Comparison of ENCODE assay signal across 12 cellular contexts in the genomic region with DNA sequence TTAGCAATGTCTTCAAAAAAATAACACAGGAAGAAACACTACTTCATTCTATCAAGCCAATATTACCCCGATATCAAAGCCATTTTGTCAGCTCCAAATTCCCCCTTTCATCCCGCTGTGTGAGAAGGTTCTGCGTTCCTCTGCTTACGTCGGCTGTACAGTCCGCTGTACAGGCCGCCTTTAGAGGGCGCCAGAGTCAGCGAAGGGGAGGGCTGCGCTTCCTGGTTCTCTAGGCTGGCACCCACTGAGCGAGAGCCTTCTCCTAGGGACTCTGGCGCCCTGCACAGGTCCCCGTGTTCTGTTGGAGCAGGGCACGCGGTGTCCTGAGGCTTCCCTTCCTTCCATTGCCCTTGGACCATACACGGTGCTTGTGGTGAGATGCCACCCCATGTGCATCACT. TPM values are rescaled to one million over a fixed set of nuclear protein-coding genes. Genes with fewer than 3 reads are reported as not detected.
DNase-seq lines count a peak whose midpoint lies in the region; TF ChIP-seq lines count a peak whose summit lies in the region.
"Had no signal": no experiment of that assay in that cellular context is flagged by ENCODE, and none has a peak within 500 bp of the region (broad histone marks: within the 10 kb centered on the region; RNA-seq: fewer than 3 reads in every experiment).

No MANE protein-coding gene starts in this region.

- no peaks in the 10 kb centered on the region for H3F3A ChIP-seq in SK-N-SH (replicated peaks; ENCODE audit: insufficient read depth)

- H3K27ac ChIP-seq in SK-N-SH (ENCODE audit: low read depth in 2 of 2, low read length in 1 of 2), result no peak overlapping the region
- H3K27ac ChIP-seq in colonic mucosa, result no peak overlapping the region

- CTCF ChIA-PET in activated CD4-positive, alpha-beta T cell treated with anti-CD3 and anti-CD28 coated beads, Interleukin-2, amount 10 ng/mL, durations not matched to agents 7 days and 5 days (lab: Charles Lee), result no interaction called here
- CTCF ChIA-PET in SK-N-SH (lab: Yijun Ruan, JAX), result no interaction called here

- peak; percentile 6 for DNase-seq in activated CD4-positive, alpha-beta T cell treated with anti-CD3 and anti-CD28 coated beads, Interleukin-2, amount 10 ng/mL, durations not matched to agents 7 days and 5 days
- DNase-seq in activated CD4-positive, alpha-beta T cell treated with anti-CD3 and anti-CD28 coated beads for 1 hour, result no peak
- DNase-seq in SK-N-SH (no peak), left kidney (ENCODE audit: low read depth, low spot score) (peak; percentile 9), G401 (ENCODE audit: low spot score) (no peak), colonic mucosa (no peak), HPDE6-E6E7 (ENCODE audit: extremely low spot score) (no peak)
- DNase-seq: activated CD8-positive, alpha-beta T cell treated with anti-CD3 and anti-CD28 coated beads, Interleukin-2, amount 10 ng/mL, durations not matched to agents 7 days and 5 days; AML-193; amygdala; KBM-7 had no signal

- no peak overlapping the region for H3K27ac Mint-ChIP-seq in activated CD4-positive, alpha-beta T cell treated with anti-CD3 and anti-CD28 coated beads, Interleukin-2, amount 10 ng/mL, durations not matched to agents 7 days and 5 days
- H3K27ac Mint-ChIP-seq: activated CD8-positive, alpha-beta T cell treated with anti-CD3 and anti-CD28 coated beads, Interleukin-2, amount 10 ng/mL, durations not matched to agents 7 days and 5 days had no signal

- H3K36me3 ChIP-seq in SK-N-SH (replicated peaks in 1 of 2; ENCODE audit: control insufficient read depth in 1 of 2, insufficient read depth in 2 of 2, low read length in 1 of 2), result no peaks in the 10 kb centered on the region
- H3K36me3 ChIP-seq in colonic mucosa, result no peaks in the 10 kb centered on the region

- TF ChIP-seq EP300 in SK-N-SH (IDR thresholded peaks at IDR 0.05; ENCODE audit: borderline replicate concordance in 1 of 2, low read depth in 1 of 2, low read length in 1 of 2), result no peak

- H3K4me3 Mint-ChIP-seq in activated CD4-positive, alpha-beta T cell treated with anti-CD3 and anti-CD28 coated beads, Interleukin-2, amount 10 ng/mL, durations not matched to agents 7 days and 5 days, result no peak overlapping the region
- H3K4me3 Mint-ChIP-seq: activated CD8-positive, alpha-beta T cell treated with anti-CD3 and anti-CD28 coated beads, Interleukin-2, amount 10 ng/mL, durations not matched to agents 7 days and 5 days had no signal

- H3K9me3 Mint-ChIP-seq in activated CD4-positive, alpha-beta T cell treated with anti-CD3 and anti-CD28 coated beads, Interleukin-2, amount 10 ng/mL, durations not matched to agents 7 days and 5 days, result no peaks in the 10 kb centered on the region

- H2AFZ ChIP-seq in SK-N-SH (ENCODE audit: low read depth), result no peak overlapping the region

- WGBS in SK-N-SH (ENCODE audit: low lambda C conversion rate), result 15% methylated on average over 10 of the region's 16 CpGs

- H3K9ac ChIP-seq in SK-N-SH (no peak overlapping the region), colonic mucosa (ENCODE audit: low read depth in 2 of 2, low read length in 2 of 2) (no peak overlapping the region)

- H3K4me3 ChIP-seq in GM12875 (ENCODE audit: low read depth, low read length) (no peak overlapping the region), SK-N-SH (ENCODE audit: low read depth in 2 of 2, low read length in 1 of 2) (no peak overlapping the region), colonic mucosa (no peak overlapping the region)

- H4K20me1 ChIP-seq in SK-N-SH (ENCODE audit: insufficient read depth), result no peaks in the 10 kb centered on the region

- peak; percentile 34; the same call in 1 of the 2 replicates for TF ChIP-seq CTCF in GM12875 (IDR thresholded peaks at IDR 0.05; ENCODE audit: borderline replicate concordance, insufficient read depth, low read depth, low read length)
- peak; percentile 56 for TF ChIP-seq CTCF in SK-N-SH (IDR thresholded peaks at IDR 0.05)
- no peak for TF ChIP-seq CTCF in colonic mucosa (IDR thresholded peaks at IDR 0.05)

- H3K4me1 Mint-ChIP-seq in activated CD4-positive, alpha-beta T cell treated with anti-CD3 and anti-CD28 coated beads, Interleukin-2, amount 10 ng/mL, durations not matched to agents 7 days and 5 days, result no peaks in the 10 kb centered on the region

- no peaks in the 10 kb centered on the region for H3K27me3 Mint-ChIP-seq in activated CD4-positive, alpha-beta T cell treated with anti-CD3 and anti-CD28 coated beads, Interleukin-2, amount 10 ng/mL, durations not matched to agents 7 days and 5 days

- POLR2A ChIA-PET in activated CD4-positive, alpha-beta T cell treated with anti-CD3 and anti-CD28 coated beads, Interleukin-2, amount 10 ng/mL, durations not matched to agents 7 days and 5 days (lab: Charles Lee), result no interaction called here
- POLR2A ChIA-PET in SK-N-SH (lab: Yijun Ruan, JAX), result no interaction called here

- no peak overlapping the region for H3K4me2 ChIP-seq in SK-N-SH

- no peak for TF ChIP-seq RAD21 in SK-N-SH (IDR thresholded peaks at IDR 0.05; ENCODE audit: low read length)

- H3K9me3 ChIP-seq in SK-N-SH, result no peaks in the 10 kb centered on the region
- no peaks in the 10 kb centered on the region for H3K9me3 ChIP-seq in colonic mucosa

- H3K4me1 ChIP-seq in SK-N-SH (ENCODE audit: control insufficient read depth in 1 of 2, insufficient read depth in 2 of 2, low read depth in 1 of 2, low read length in 1 of 2), result no peaks in the 10 kb centered on the region
- H3K4me1 ChIP-seq in colonic mucosa, result no peaks in the 10 kb centered on the region

- H3K27me3 ChIP-seq in SK-N-SH (ENCODE audit: insufficient read depth), result no peaks in the 10 kb centered on the region; the same call in 1 of the 2 replicates
- H3K27me3 ChIP-seq in colonic mucosa, result no peaks in the 10 kb centered on the region

- H3K79me2 ChIP-seq in SK-N-SH (ENCODE audit: insufficient read depth), result no peaks in the 10 kb centered on the region

- H3K36me3 Mint-ChIP-seq in activated CD4-positive, alpha-beta T cell treated with anti-CD3 and anti-CD28 coated beads, Interleukin-2, amount 10 ng/mL, durations not matched to agents 7 days and 5 days (ENCODE audit: low read depth), result no peaks in the 10 kb centered on the region

- no peaks in the 10 kb centered on the region for H3K9me2 ChIP-seq in SK-N-SH

- in situ Hi-C loops in G401 (cut with HindIII; ENCODE audit: low sequenced_read_pairs), result no loop called here

- intact Hi-C loops in colonic mucosa (cut with DNase I), result no loop called here

TF ChIP-seq in SK-N-SH, 30 proteins besides CTCF, POLR2A, EP300 and RAD21:
- TF ChIP-seq TAF1 (IDR thresholded peaks at IDR 0.05; ENCODE audit: borderline replicate concordance, low read depth, low read length), result no peak
- TF ChIP-seq IRF3 (IDR thresholded peaks at IDR 0.05; ENCODE audit: low read depth, low read length), result no peak
- TF ChIP-seq NFIC (IDR thresholded peaks at IDR 0.05; ENCODE audit: borderline replicate concordance), result no peak
- TF ChIP-seq GATA2 (CRISPR knock-in tag; IDR thresholded peaks at IDR 0.05), result no peak
- no peak for TF ChIP-seq NRF1 (IDR thresholded peaks at IDR 0.05; ENCODE audit: low read depth, low read length)
- no peak; the same call in 1 of the 2 replicates for TF ChIP-seq ELF1 (IDR thresholded peaks at IDR 0.05)
- TF ChIP-seq FOXM1 (IDR thresholded peaks at IDR 0.05; ENCODE audit: low read depth), result no peak
- TF ChIP-seq POLR2AphosphoS5 (IDR thresholded peaks at IDR 0.05; ENCODE audit: low read depth, low read length), result no peak
- TF ChIP-seq YY1 (IDR thresholded peaks at IDR 0.05; ENCODE audit: low read depth), result no peak
- no peak for TF ChIP-seq SMC3 (IDR thresholded peaks at IDR 0.05; ENCODE audit: low read depth, low read length)

RNA-seq across cellular contexts. Expression of gene CT45A1, which starts 25.3 kb away (rescaled TPM):
- total RNA-seq in activated CD4-positive, alpha-beta T cell treated with anti-CD3 and anti-CD28 coated beads, Interleukin-2, amount 10 ng/mL, durations not matched to agents 7 days and 5 days, result not detected
- not detected in 2 replicates for polyA plus RNA-seq in SK-N-SH (2012; rRNA removed)
- not detected in 2 replicates for polyA plus RNA-seq in SK-N-SH (2012; cell fraction: cytosol; rRNA removed)
- polyA plus RNA-seq in SK-N-SH (2012; cell fraction: nucleus; rRNA removed), result not detected in 2 replicates
- total RNA-seq in G401 (2014; rRNA removed; shearing (Covaris generic)), result not detected in 2 replicates
- total RNA-seq in colonic mucosa, result not detected
- total RNA-seq: activated CD8-positive, alpha-beta T cell treated with anti-CD3 and anti-CD28 coated beads, Interleukin-2, amount 10 ng/mL, durations not matched to agents 7 days and 5 days had no signal

Comparison
In these comparisons a context has a peak if more than half of its experiments do, and no peak if none do; other contexts are left out.
1. DNase-seq: peak in activated CD4-positive, alpha-beta T cell treated with anti-CD3 and anti-CD28 coated beads, Interleukin-2, amount 10 ng/mL, durations not matched to agents 7 days and 5 days (single experiment) and left kidney (single experiment); none in activated CD4-positive, alpha-beta T cell treated with anti-CD3 and anti-CD28 coated beads for 1 hour (single experiment), SK-N-SH (single experiment), G401 (single experiment), colonic mucosa (single experiment) and HPDE6-E6E7 (single experiment).